ENCODE assay signal across 1 cellular context in the genomic region with DNA sequence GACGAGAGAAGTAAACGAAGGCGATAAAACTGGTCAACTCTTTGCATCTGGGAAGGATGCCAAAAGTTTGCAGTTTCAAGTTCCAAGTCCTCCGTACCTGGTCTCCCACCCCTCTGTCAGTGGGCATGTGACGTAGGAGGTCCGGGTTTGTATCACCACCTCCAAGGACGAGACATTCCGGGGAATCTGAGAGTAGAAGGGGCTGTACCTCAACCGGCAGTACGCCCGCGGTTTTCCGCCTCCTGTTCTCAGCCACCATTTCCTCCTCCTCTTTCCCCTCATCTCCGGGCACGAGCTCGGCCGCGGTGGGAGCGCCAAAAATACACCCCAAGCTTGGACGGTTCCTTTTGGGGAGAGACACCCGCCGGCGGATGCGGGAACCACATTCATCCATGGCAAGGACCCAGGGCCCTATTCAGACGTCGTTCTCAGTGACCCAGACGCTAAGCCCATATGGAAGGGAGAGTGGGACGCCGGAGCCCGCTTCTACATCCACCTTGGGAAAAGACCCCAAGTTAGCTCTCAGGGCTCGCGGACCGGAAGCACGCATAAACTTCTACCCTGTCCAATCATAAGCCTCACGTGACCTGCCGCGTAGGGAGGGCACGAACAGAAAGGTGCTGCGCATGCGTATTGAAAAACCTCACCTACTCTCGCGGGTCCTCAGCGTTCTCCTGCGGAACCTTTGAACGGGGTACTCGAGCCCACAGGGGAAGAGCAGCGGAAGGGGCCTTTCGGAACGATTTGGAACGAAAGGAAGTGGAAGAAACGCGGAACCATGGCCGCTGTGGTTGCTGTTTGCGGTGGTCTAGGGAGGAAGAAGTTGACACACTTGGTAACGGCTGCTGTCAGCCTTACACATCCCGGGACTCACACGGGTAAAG.
A peak's percentile ranks its signal among the peaks of the same experiment; 100 is the strongest.
TF ChIP-seq lines count a peak whose summit lies in the region.

A gene with protein sequence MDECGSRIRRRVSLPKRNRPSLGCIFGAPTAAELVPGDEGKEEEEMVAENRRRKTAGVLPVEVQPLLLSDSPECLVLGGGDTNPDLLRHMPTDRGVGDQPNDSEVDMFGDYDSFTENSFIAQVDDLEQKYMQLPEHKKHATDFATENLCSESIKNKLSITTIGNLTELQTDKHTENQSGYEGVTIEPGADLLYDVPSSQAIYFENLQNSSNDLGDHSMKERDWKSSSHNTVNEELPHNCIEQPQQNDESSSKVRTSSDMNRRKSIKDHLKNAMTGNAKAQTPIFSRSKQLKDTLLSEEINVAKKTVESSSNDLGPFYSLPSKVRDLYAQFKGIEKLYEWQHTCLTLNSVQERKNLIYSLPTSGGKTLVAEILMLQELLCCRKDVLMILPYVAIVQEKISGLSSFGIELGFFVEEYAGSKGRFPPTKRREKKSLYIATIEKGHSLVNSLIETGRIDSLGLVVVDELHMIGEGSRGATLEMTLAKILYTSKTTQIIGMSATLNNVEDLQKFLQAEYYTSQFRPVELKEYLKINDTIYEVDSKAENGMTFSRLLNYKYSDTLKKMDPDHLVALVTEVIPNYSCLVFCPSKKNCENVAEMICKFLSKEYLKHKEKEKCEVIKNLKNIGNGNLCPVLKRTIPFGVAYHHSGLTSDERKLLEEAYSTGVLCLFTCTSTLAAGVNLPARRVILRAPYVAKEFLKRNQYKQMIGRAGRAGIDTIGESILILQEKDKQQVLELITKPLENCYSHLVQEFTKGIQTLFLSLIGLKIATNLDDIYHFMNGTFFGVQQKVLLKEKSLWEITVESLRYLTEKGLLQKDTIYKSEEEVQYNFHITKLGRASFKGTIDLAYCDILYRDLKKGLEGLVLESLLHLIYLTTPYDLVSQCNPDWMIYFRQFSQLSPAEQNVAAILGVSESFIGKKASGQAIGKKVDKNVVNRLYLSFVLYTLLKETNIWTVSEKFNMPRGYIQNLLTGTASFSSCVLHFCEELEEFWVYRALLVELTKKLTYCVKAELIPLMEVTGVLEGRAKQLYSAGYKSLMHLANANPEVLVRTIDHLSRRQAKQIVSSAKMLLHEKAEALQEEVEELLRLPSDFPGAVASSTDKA (minus strand): TSS at position 524 of the 884 bp plus-strand sequence. CDS start 130 bp downstream, at position 394.
TSS of gene MRPS18C (plus strand) at position 759 of the 884 bp plus-strand sequence. CDS start at position 779, 20 bp downstream.

TF ChIP-seq in GM23338, 12 proteins besides CTCF, POLR2A, EP300 and RAD21:
- TF ChIP-seq ETS1 (IDR thresholded peaks at IDR 0.05) (peak; percentile 90), POLR2AphosphoS5 (IDR thresholded peaks at IDR 0.05; ENCODE audit: low read depth) (peak; percentile 91), CREB1 (CRISPR knock-in tag; IDR thresholded peaks at IDR 0.05; ENCODE audit: low read depth) (peak; percentile 83), REST (IDR thresholded peaks at IDR 0.05; ENCODE audit: unreplicated experiment) (no peak)
